ENCODE assay signal across 16 cellular contexts in the genomic region with DNA sequence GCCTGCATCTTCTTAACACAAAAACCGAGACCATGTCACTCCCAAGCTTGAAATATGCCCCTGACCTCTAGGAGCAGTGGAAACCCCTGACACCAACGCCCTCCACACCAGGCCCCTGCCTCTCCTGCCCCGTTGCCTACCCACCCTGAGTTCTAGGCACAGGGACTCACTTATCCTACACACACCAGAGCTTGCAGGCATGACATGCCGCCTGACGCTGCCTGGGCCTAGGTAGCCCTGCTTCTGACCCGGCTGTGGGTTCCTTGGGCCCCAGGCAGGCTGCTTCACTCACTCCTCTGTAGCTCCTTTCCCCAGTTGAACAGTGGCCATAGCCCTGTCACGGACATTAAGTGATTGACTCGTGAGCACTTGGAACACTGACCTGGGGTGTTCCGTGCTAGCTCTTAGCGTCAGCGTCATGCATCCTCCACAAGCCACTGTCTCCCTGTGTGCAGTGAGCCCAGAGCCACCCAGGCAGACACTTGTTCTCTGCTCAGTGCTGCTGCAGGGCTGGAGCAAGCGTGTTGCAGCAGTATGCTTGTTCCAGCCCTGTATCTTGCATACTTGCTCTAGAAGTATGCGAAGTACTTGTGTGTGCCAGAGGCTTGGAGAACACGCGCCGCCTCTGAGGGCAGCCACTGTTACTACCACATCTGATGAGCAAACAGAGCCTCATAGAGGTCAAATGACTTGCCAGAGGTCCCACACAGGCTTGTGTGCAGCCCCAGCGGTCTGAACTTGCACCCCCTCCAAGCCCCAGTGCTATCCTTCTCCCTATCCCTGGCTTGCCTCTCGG. TPM values are rescaled to one million over a fixed set of nuclear protein-coding genes. Genes with fewer than 3 reads are reported as not detected.
DNase-seq lines count a peak whose midpoint lies in the region; ATAC-seq and TF ChIP-seq lines count a peak whose summit lies in the region.
"Had no signal": no experiment of that assay in that cellular context is flagged by ENCODE, and none has a peak within 500 bp of the region (broad histone marks: within the 10 kb centered on the region; RNA-seq: fewer than 3 reads in every experiment).

No MANE protein-coding gene starts in this region.

- DNase-seq in AG08395 (ENCODE audit: low spot score): peak; percentile 82
- DNase-seq in MG63: peak; percentile 26
- no peak for DNase-seq in foreskin keratinocyte
- DNase-seq in neural crest cell (ENCODE audit: low read depth, low spot score): no peak
- DNase-seq in NCI-H2171 (lab: John Stamatoyannopoulos, UW): no peak
- DNase-seq in NCI-H82 treated with DMSO at 0.1 percent for 48 hours (lab: John Stamatoyannopoulos, UW; ENCODE audit: unreplicated experiment): no peak
- no peak for DNase-seq in DMS79 (lab: John Stamatoyannopoulos, UW)
- no peak for DNase-seq in effector memory CD4-positive, alpha-beta T cell
- DNase-seq: BE2C; cerebellar nuclear complex; GF-D8; NCI-H2107; RPMI8226; stimulated activated CD4-positive, alpha-beta T cell treated with anti-CD3 and anti-CD28 coated beads, Interleukin-15, amount 100 ng/mL, for 24 hours; WERI-Rb-1 had no signal

- H3K27ac Mint-ChIP-seq in neural crest cell (ENCODE audit: unreplicated experiment): peak overlapping the region; percentile 62
- H3K27ac Mint-ChIP-seq: GM23338 had no signal

- H3K36me3 Mint-ChIP-seq in neural crest cell (ENCODE audit: low read depth): peaks cover 1% of the 10 kb centered on the region

- no peak overlapping the region for H3K4me3 ChIP-seq in MG63
- H3K4me3 ChIP-seq in effector memory CD4-positive, alpha-beta T cell (ENCODE audit: insufficient read depth, low read depth, low read length, poor library complexity, severe bottlenecking): no peak overlapping the region
- H3K4me3 ChIP-seq: GM23338 had no signal

- no peaks in the 10 kb centered on the region for H3K9me3 ChIP-seq in MG63
- H3K9me3 ChIP-seq in effector memory CD4-positive, alpha-beta T cell (ENCODE audit: control insufficient read depth, low read length): no peaks in the 10 kb centered on the region
- H3K9me3 ChIP-seq: BE2C had no signal

- TF ChIP-seq CTCF in foreskin keratinocyte (conservative IDR thresholded peaks at IDR 0.05) (no peak), neural crest cell (conservative IDR thresholded peaks at IDR 0.05) (no peak)

- no peak overlapping the region for H3K27ac ChIP-seq in foreskin keratinocyte
- no peak overlapping the region for H3K27ac ChIP-seq in effector memory CD4-positive, alpha-beta T cell (ENCODE audit: insufficient read depth, low read length, poor library complexity, severe bottlenecking)
- H3K27ac ChIP-seq: WERI-Rb-1 had no signal

- peak; percentile 24 for ATAC-seq in foreskin keratinocyte
- ATAC-seq: GM23338 had no signal

- H3K4me3 Mint-ChIP-seq in neural crest cell: no peak overlapping the region
- H3K4me3 Mint-ChIP-seq: GM23338 had no signal

- H3K9me3 Mint-ChIP-seq in neural crest cell: no peaks in the 10 kb centered on the region
- H3K9me3 Mint-ChIP-seq: GM23338 had no signal

- no peaks in the 10 kb centered on the region for H3K27me3 Mint-ChIP-seq in neural crest cell (ENCODE audit: low read depth)

- H3K4me1 ChIP-seq in foreskin keratinocyte: no peaks in the 10 kb centered on the region
- no peaks in the 10 kb centered on the region for H3K4me1 ChIP-seq in effector memory CD4-positive, alpha-beta T cell (ENCODE audit: control insufficient read depth, insufficient read depth, low read length, poor library complexity, severe bottlenecking)

- no peaks in the 10 kb centered on the region for H3K36me3 ChIP-seq in MG63
- peaks cover 15% of the 10 kb centered on the region for H3K36me3 ChIP-seq in effector memory CD4-positive, alpha-beta T cell (ENCODE audit: control insufficient read depth, insufficient read depth, low read length)

- H3K27me3 ChIP-seq in MG63: no peaks in the 10 kb centered on the region
- H3K27me3 ChIP-seq in foreskin keratinocyte: no peaks in the 10 kb centered on the region
- H3K27me3 ChIP-seq in effector memory CD4-positive, alpha-beta T cell (replicated peaks; ENCODE audit: control insufficient read depth, insufficient read depth, low read length, poor library complexity, severe bottlenecking): no peaks in the 10 kb centered on the region
- H3K27me3 ChIP-seq: BE2C had no signal

- peaks cover 5% of the 10 kb centered on the region for H3K4me1 Mint-ChIP-seq in neural crest cell

RNA-seq across cellular contexts. Expression of a gene that starts 15.6 kb away (rescaled TPM):
- total RNA-seq in MG63 (2014; rRNA removed; shearing (Covaris generic); ENCODE audit: low replicate concordance): 0.63 and 1.2 TPM in 2 replicates
- 3.0 and 3.6 TPM in 2 replicates for total RNA-seq in foreskin keratinocyte
- 1.8 and 1.9 TPM in 2 replicates for polyA plus RNA-seq in foreskin keratinocyte
- 4.4 and 4.8 TPM in 2 replicates for total RNA-seq in neural crest cell

RNA-seq across cellular contexts. Expression of a gene that starts 39.3 kb away (rescaled TPM):
- 83.6 and 92.6 TPM in 2 replicates for total RNA-seq in MG63 (2014; rRNA removed; shearing (Covaris generic); ENCODE audit: low replicate concordance)
- total RNA-seq in foreskin keratinocyte: 157 and 163 TPM in 2 replicates
- polyA plus RNA-seq in foreskin keratinocyte: 96.2 and 107 TPM in 2 replicates
- 168 and 177 TPM in 2 replicates for total RNA-seq in neural crest cell

RNA-seq across cellular contexts. Expression of a gene that starts 39.4 kb away (rescaled TPM):
- total RNA-seq in MG63 (2014; rRNA removed; shearing (Covaris generic); ENCODE audit: low replicate concordance): 1.5 and 16.5 TPM in 2 replicates
- total RNA-seq in foreskin keratinocyte (23.6 and 25.3 TPM in 2 replicates), neural crest cell (36.3 and 39.7 TPM in 2 replicates)
- polyA plus RNA-seq in foreskin keratinocyte: 32.3 and 38.1 TPM in 2 replicates

RNA-seq across cellular contexts. Expression of a gene that starts 44.6 kb away (rescaled TPM):
- not detected in 2 replicates for total RNA-seq in MG63 (2014; rRNA removed; shearing (Covaris generic); ENCODE audit: low replicate concordance)
- total RNA-seq in foreskin keratinocyte (not detected in 2 replicates), neural crest cell (not detected in 2 replicates)
- polyA plus RNA-seq in foreskin keratinocyte: not detected in 2 replicates
- total RNA-seq: GM23338 had no signal
- polyA plus RNA-seq: GM23338 had no signal

Comparison
In these comparisons a context has a peak if more than half of its experiments do, and no peak if none do; other contexts are left out.
1. DNase-seq: peak in AG08395 (single experiment) and MG63 (single experiment); none in foreskin keratinocyte (0 of 2), neural crest cell (single experiment), NCI-H2171 (single experiment), NCI-H82 treated with DMSO at 0.1 percent for 48 hours (single experiment), DMS79 (single experiment) and effector memory CD4-positive, alpha-beta T cell (0 of 3).